ENCODE assay signal across 23 cellular contexts in genomic region chr21:23101111-23101510, GRCh38.
"Had no signal": no experiment of that assay in that cellular context is flagged by ENCODE, and none has a peak within 500 bp of the region (broad histone marks: within the 10 kb centered on the region; RNA-seq: fewer than 3 reads in every experiment).

No MANE protein-coding gene starts in this region.

- DNase-seq: hypothalamus; islet precursor cell; kidney glomerular epithelial cell; left cardiac atrium; left ventricle myocardium superior; midbrain; mucosa of descending colon; naive thymus-derived CD4-positive, alpha-beta T cell; ovary; retina; stimulated activated CD4-positive, alpha-beta T cell treated with anti-CD3 and anti-CD28 coated beads, Interleukin-12 subunit alpha, Interleukin-12 subunit beta, amount 100 ng/mL, for 4 hours; stimulated activated CD4-positive, alpha-beta T cell treated with anti-CD3 and anti-CD28 coated beads, Interleukin-15, amount 100 ng/mL, for 24 hours; stimulated activated CD4-positive, alpha-beta T cell treated with anti-CD3 and anti-CD28 coated beads, Interleukin-2, amount 100 ng/mL, for 24 hours; stimulated activated CD4-positive, alpha-beta T cell treated with anti-CD3 and anti-CD28 coated beads, Interleukin-4, amount 100 ng/mL, for 1 hour; stimulated activated naive CD4-positive, alpha-beta T cell treated with Interleukin-2 at 50 U/mL for 16 hours; stimulated activated naive CD8-positive, alpha-beta T cell treated with anti-CD3 and anti-CD28 coated beads, Interleukin-15, amount 100 ng/mL, for 72 hours; substantia nigra had no signal

- H3K4me3 Mint-ChIP-seq: memory B cell; naive thymus-derived CD4-positive, alpha-beta T cell; natural killer cell treated with Interleukin-12 subunit alpha and Interleukin-12 subunit beta and Interleukin-15 and Interleukin-18, amount 100 ng/mL, for 72 hours; stimulated activated naive CD8-positive, alpha-beta T cell treated with anti-CD3 and anti-CD28 coated beads, Interleukin-15, amount 100 ng/mL, for 72 hours; type B pancreatic cell had no signal

- H3K27me3 Mint-ChIP-seq: memory B cell; naive thymus-derived CD4-positive, alpha-beta T cell; natural killer cell treated with Interleukin-12 subunit alpha and Interleukin-12 subunit beta and Interleukin-15 and Interleukin-18, amount 100 ng/mL, for 72 hours; stimulated activated naive CD8-positive, alpha-beta T cell treated with anti-CD3 and anti-CD28 coated beads, Interleukin-15, amount 100 ng/mL, for 72 hours; type B pancreatic cell had no signal

- H3K27ac Mint-ChIP-seq: memory B cell; naive thymus-derived CD4-positive, alpha-beta T cell; natural killer cell treated with Interleukin-12 subunit alpha and Interleukin-12 subunit beta and Interleukin-15 and Interleukin-18, amount 100 ng/mL, for 72 hours; type B pancreatic cell had no signal

- H3K4me1 Mint-ChIP-seq: memory B cell; naive thymus-derived CD4-positive, alpha-beta T cell; stimulated activated naive CD8-positive, alpha-beta T cell treated with anti-CD3 and anti-CD28 coated beads, Interleukin-15, amount 100 ng/mL, for 72 hours had no signal

- ATAC-seq: left cardiac atrium; left lobe of liver; left ventricle myocardium superior; mucosa of descending colon; naive thymus-derived CD4-positive, alpha-beta T cell; natural killer cell treated with Interleukin-12 subunit alpha and Interleukin-12 subunit beta and Interleukin-15 and Interleukin-18, amount 100 ng/mL, for 72 hours; right cardiac atrium; sciatic nerve; stimulated activated naive CD8-positive, alpha-beta T cell treated with anti-CD3 and anti-CD28 coated beads, Interleukin-15, amount 100 ng/mL, for 72 hours had no signal

- H3K36me3 Mint-ChIP-seq: memory B cell; naive thymus-derived CD4-positive, alpha-beta T cell; type B pancreatic cell had no signal

- H3K9me3 Mint-ChIP-seq: memory B cell; stimulated activated naive CD8-positive, alpha-beta T cell treated with anti-CD3 and anti-CD28 coated beads, Interleukin-15, amount 100 ng/mL, for 72 hours; type B pancreatic cell had no signal
